Comparison of ENCODE assay signal across 8 cellular contexts in the genomic region with DNA sequence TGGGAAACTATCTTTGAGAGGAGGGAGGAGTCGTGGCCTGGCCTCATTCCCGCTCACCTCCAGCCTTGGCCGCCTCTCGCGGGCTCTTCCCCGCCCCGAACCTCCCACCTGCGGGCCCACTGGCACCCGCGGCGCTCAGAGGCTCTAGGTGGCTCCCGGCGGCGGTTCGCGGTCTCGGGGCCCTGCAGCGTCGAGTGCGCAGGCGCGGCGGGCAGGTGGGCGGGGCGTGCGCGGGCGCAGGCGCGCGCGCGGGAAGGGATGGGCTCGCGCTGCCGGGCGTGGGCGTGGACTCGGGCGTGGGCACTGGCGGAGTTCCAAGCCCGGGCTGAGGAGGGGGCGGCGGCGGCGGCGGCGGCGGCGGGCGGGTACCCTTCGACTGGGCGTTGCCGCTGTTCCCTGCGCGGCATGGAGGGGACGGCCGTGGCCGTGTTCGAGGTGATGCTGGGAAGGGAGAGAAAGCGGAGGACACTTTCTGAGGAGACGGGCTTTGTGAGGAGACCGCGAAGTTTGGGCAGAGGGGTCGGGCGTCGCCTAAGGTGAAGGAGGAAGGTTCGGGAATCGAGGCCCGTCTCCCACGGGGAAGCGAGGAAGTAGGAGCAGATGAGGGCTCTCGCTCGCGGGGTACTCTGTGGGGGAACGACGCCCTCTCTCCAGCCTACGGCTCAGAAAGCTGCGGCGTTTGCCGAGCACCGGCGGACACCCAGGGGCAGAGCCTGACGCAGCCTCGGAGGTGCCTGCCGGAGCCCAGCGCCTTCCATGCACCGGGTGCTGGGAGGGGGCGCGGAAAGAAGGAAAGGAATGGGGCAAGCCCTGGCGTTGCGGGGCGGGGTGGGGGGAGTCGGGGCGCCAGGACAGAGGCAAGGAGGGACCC. TPM values are rescaled to one million over a fixed set of nuclear protein-coding genes. Genes with fewer than 3 reads are reported as not detected.
A peak's percentile ranks its signal among the peaks of the same experiment; 100 is the strongest.
DNase-seq lines count a peak whose midpoint lies in the region; ATAC-seq, FAIRE-seq and TF ChIP-seq lines count a peak whose summit lies in the region.

No MANE protein-coding gene starts in this region.

- DNase-seq in COLO668 (lab: John Stamatoyannopoulos, UW; ENCODE audit: unreplicated experiment): peak; percentile 94
- no peak for DNase-seq in NT2/D1 (ENCODE audit: low read depth, low spot score)
- peak; percentile 97 for DNase-seq in activated CD8-positive, alpha-beta memory T cell treated with anti-CD3 and anti-CD28 coated beads, Interleukin-2, amount 50 U/mL, for 48 hours
- peak; percentile 84 for DNase-seq in endothelial cell of umbilical vein (ENCODE audit: low read depth, low spot score)
- peak; percentile 65 for DNase-seq in middle frontal gyrus (ENCODE audit: extremely low spot score, low spot score)
- DNase-seq in stimulated activated CD8-positive, alpha-beta memory T cell treated with anti-CD3 and anti-CD28 coated beads, Interleukin-2, amount 100 ng/mL, for 48 hours (ENCODE audit: low read depth in 2 of 2): peak; percentile 81 to 85

- intact Hi-C loops in endothelial cell of umbilical vein (cut with micrococcal nuclease): loop anchor here (2.0 to 5.0 kb wide), 2 partner anchors 14 to 52 kb away; no protein-coding TSS in a partner anchor

- H3K79me2 ChIP-seq in endothelial cell of umbilical vein (ENCODE audit: control insufficient read depth, insufficient read depth, low read length): peaks cover 14% of the 10 kb centered on the region

- H3K27ac ChIP-seq in HUES48 (ENCODE audit: low read depth, low read length) (peak overlapping the region; percentile 76), endothelial cell of umbilical vein (ENCODE audit: insufficient read depth, low read depth, low read length) (peak overlapping the region; percentile 33)

- POLR2A ChIA-PET in endothelial cell of umbilical vein (lab: Charles Lee): no interaction called here

- CTCF ChIA-PET in endothelial cell of umbilical vein (lab: Charles Lee): interaction anchor here (1.1 kb wide), 1 partner anchor 49 kb away, joined by 3 read pairs; no protein-coding TSS in a partner anchor

- no peaks in the 10 kb centered on the region for H3K9me1 ChIP-seq in endothelial cell of umbilical vein (replicated peaks; ENCODE audit: control insufficient read depth, extremely low read depth, insufficient read depth, low read length)

- TF ChIP-seq POLR2A in endothelial cell of umbilical vein (IDR thresholded peaks at IDR 0.05; ENCODE audit: low read depth, low read length): peak; percentile 93

- no peaks in the 10 kb centered on the region for H3K9me3 ChIP-seq in HUES48 (ENCODE audit: control insufficient read depth, insufficient read depth, low read length)
- peaks cover 7% of the 10 kb centered on the region; the same call in 1 of the 2 replicates for H3K9me3 ChIP-seq in NT2/D1 (ENCODE audit: insufficient read depth, low read length)
- no peaks in the 10 kb centered on the region for H3K9me3 ChIP-seq in endothelial cell of umbilical vein (replicated peaks; ENCODE audit: control insufficient read depth, insufficient read depth, low read length)

- peak overlapping the region; percentile 85 for H3K4me2 ChIP-seq in endothelial cell of umbilical vein (ENCODE audit: insufficient read depth, low read length)

- peak; percentile 78 for FAIRE-seq in endothelial cell of umbilical vein (lab: Jason Lieb, UNC)

- dilution Hi-C loops in endothelial cell of umbilical vein (cut with MboI; ENCODE audit: extremely low pct_ligation_motif_present, low sequenced_read_pairs): no loop called here

- ATAC-seq in GM21367 (IDR thresholded peaks at IDR 0.05; ENCODE audit: unreplicated experiment): peak; percentile 67

- H3K9ac ChIP-seq in HUES48 (ENCODE audit: low read depth, low read length) (peak overlapping the region; percentile 66), NT2/D1 (ENCODE audit: insufficient read length, low read depth) (peak overlapping the region; percentile 97), endothelial cell of umbilical vein (replicated peaks; ENCODE audit: extremely low read depth, insufficient read depth, low read length) (peak overlapping the region; percentile 79)

- H3K4me3 ChIP-seq in HUES48 (ENCODE audit: low read depth, low read length): peak overlapping the region; percentile 98
- peak overlapping the region; percentile 89 for H3K4me3 ChIP-seq in NT2/D1 (ENCODE audit: insufficient read length, low read depth)
- peak overlapping the region; percentile 60 to 95 (median 78) for H3K4me3 ChIP-seq in endothelial cell of umbilical vein (replicated peaks in 1 of 3; ENCODE audit: insufficient read depth in 1 of 3, low read depth in 1 of 3, low read length in 3 of 3)

- no peaks in the 10 kb centered on the region for H3K36me3 ChIP-seq in HUES48 (ENCODE audit: control insufficient read depth, insufficient read depth, low read length)
- H3K36me3 ChIP-seq in NT2/D1 (ENCODE audit: insufficient read depth, insufficient read length, low read length): peaks cover 5% of the 10 kb centered on the region
- no peaks in the 10 kb centered on the region for H3K36me3 ChIP-seq in endothelial cell of umbilical vein (ENCODE audit: control insufficient read depth in 2 of 2, extremely low read depth in 1 of 2, insufficient read depth in 2 of 2, low read length in 2 of 2)

- no peaks in the 10 kb centered on the region for H3K4me1 ChIP-seq in HUES48 (ENCODE audit: control insufficient read depth, insufficient read depth, low read length)
- no peaks in the 10 kb centered on the region for H3K4me1 ChIP-seq in NT2/D1 (ENCODE audit: insufficient read depth, insufficient read length)
- H3K4me1 ChIP-seq in endothelial cell of umbilical vein (ENCODE audit: control insufficient read depth, extremely low read depth, insufficient read depth, low read length): peaks cover 29% of the 10 kb centered on the region

- no TSS peak for BruUV-seq in endothelial cell of umbilical vein (replicated peaks; lab: Mats Ljungman, UMichigan)

- H2AFZ ChIP-seq in endothelial cell of umbilical vein (ENCODE audit: low read depth, low read length): peak overlapping the region; percentile 98

- no peaks in the 10 kb centered on the region for H4K20me1 ChIP-seq in endothelial cell of umbilical vein (replicated peaks; ENCODE audit: control insufficient read depth, extremely low read depth, insufficient read depth, low read length)

- no peak for TF ChIP-seq CTCF in endothelial cell of umbilical vein (IDR thresholded peaks at IDR 0.05; ENCODE audit: extremely low read depth in 1 of 2, insufficient read depth in 1 of 2, low read depth in 1 of 2, low read length in 2 of 2)

- H3K27me3 ChIP-seq in HUES48 (ENCODE audit: control insufficient read depth, insufficient read depth, low read length) (no peaks in the 10 kb centered on the region), NT2/D1 (ENCODE audit: insufficient read depth, insufficient read length) (no peaks in the 10 kb centered on the region), endothelial cell of umbilical vein (ENCODE audit: control insufficient read depth in 2 of 2, insufficient read depth in 2 of 2, low read length in 2 of 2) (no peaks in the 10 kb centered on the region)

TF ChIP-seq in endothelial cell of umbilical vein, 7 proteins besides CTCF, POLR2A, EP300 and RAD21:
- no peak for TF ChIP-seq GATA2 (IDR thresholded peaks at IDR 0.05; ENCODE audit: insufficient read depth, insufficient read length, low read depth, low read length)
- TF ChIP-seq JUN (IDR thresholded peaks at IDR 0.05; ENCODE audit: borderline replicate concordance, insufficient read depth, insufficient read length, low read depth): no peak
- no peak for TF ChIP-seq FOS (IDR thresholded peaks at IDR 0.05; ENCODE audit: borderline replicate concordance, insufficient read depth, low read length)
- peak; percentile 89 for TF ChIP-seq POLR2AphosphoS5 (IDR thresholded peaks at IDR 0.05; ENCODE audit: insufficient read depth, low read depth, low read length)

RNA-seq across cellular contexts. Expression of gene SPTBN2, which starts 15.7 kb away (rescaled TPM):
- 18.7 and 19.8 TPM in 2 replicates for total RNA-seq in endothelial cell of umbilical vein
- polyA plus RNA-seq in endothelial cell of umbilical vein: 3.8 and 3.9 TPM in 2 replicates
- polyA plus RNA-seq in endothelial cell of umbilical vein (2011; cell fraction: cytosol; rRNA removed): 4.9 and 5.0 TPM in 2 replicates
- polyA plus RNA-seq in endothelial cell of umbilical vein (2011; cell fraction: nucleus; rRNA removed): 21.7 and 29.0 TPM in 2 replicates
- polyA plus RNA-seq in endothelial cell of umbilical vein (2012): 15.1 and 17.2 TPM in 2 replicates
- 6.6 and 13.0 TPM in 2 replicates for polyA minus RNA-seq in endothelial cell of umbilical vein
- polyA minus RNA-seq in endothelial cell of umbilical vein (2011; cell fraction: cytosol; rRNA and poly(A)+ RNA removed): 62.1 TPM
- polyA minus RNA-seq in endothelial cell of umbilical vein (2011; cell fraction: nucleus; rRNA and poly(A)+ RNA removed): 6.7 and 9.9 TPM in 2 replicates
